Comparison of ENCODE assay signal across 1 cellular context in genomic region chr17:5780476-5780875, GRCh38.
TF ChIP-seq lines count a peak whose summit lies in the region.

No MANE protein-coding gene starts in this region.

TF ChIP-seq in GM23338, 12 proteins besides CTCF, POLR2A, EP300 and RAD21 (continued from another document):
- TF ChIP-seq ZNF462 (CRISPR knock-in tag; IDR thresholded peaks at IDR 0.05) (no peak), EZH2phosphoT487 (IDR thresholded peaks at IDR 0.05; ENCODE audit: unreplicated experiment) (no peak), NANOG (IDR thresholded peaks at IDR 0.05; ENCODE audit: borderline replicate concordance) (no peak), POLR2AphosphoS5 (IDR thresholded peaks at IDR 0.05; ENCODE audit: low read depth) (no peak)
TF ChIP-seq in GM23338: peak in this region for 0.
